Comparison of ENCODE assay signal across 9 cellular contexts in the genomic region with DNA sequence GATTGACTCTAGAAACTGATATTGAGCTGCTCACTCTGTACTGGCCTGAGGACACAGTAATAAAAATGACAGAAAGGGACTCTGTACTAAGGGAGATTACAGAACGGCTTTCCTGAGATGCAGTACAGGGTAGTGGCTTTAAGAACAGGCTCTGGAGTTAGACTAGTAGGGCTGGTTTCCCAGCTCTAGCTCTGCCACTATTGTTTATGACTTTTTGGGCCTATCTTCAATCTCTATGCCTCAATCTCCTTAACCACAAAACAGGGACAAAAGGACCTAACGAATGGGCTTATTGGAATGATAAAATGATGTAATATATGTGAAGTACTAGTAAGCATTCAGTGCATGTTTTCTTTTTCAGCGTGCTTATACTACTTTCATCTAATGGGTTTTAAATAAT. TPM values are rescaled to one million over a fixed set of nuclear protein-coding genes. Genes with fewer than 3 reads are reported as not detected.
A peak's percentile ranks its signal among the peaks of the same experiment; 100 is the strongest.
DNase-seq lines count a peak whose midpoint lies in the region; ATAC-seq, FAIRE-seq and TF ChIP-seq lines count a peak whose summit lies in the region.
"Had no signal": no experiment of that assay in that cellular context is flagged by ENCODE, and none has a peak within 500 bp of the region (broad histone marks: within the 10 kb centered on the region; RNA-seq: fewer than 3 reads in every experiment).

No MANE protein-coding gene starts in this region.

- peak overlapping the region; percentile 99 for H2AFZ ChIP-seq in PC-9

- H3K9me2 ChIP-seq in PC-9 (ENCODE audit: insufficient read depth), result no peaks in the 10 kb centered on the region

- intact Hi-C loops in PC-9 (cut with micrococcal nuclease; ENCODE audit: unreplicated experiment) (no loop called here), lower lobe of right lung (cut with DNase I) (no loop called here)

- POLR2A ChIA-PET in AG04449 (lab: Yijun Ruan, JAX), result no interaction called here
- POLR2A ChIA-PET in PC-9 (lab: Charles Lee; ENCODE audit: unreplicated experiment), result interaction anchor here (0.7 kb wide), 1 partner anchor 367 kb away, joined by 5 read pairs; no protein-coding TSS in a partner anchor

- H3K4me2 ChIP-seq in PC-9, result peak overlapping the region; percentile 93

- H3K79me2 ChIP-seq in PC-9 (ENCODE audit: low read depth), result peaks cover 60% of the 10 kb centered on the region

- BruUV-seq in PC-9 (replicated peaks; lab: Mats Ljungman, UMichigan), result no TSS peak

- H3K27ac ChIP-seq in PC-9 (peak overlapping the region; percentile 26), lower lobe of right lung (no peak overlapping the region)

- TF ChIP-seq POLR2A in GM12891 (IDR thresholded peaks at IDR 0.05; ENCODE audit: low read depth, low read length), result no peak

- DNase-seq in AG04449 (ENCODE audit: low read depth, low spot score) (no peak), GM12891 (ENCODE audit: insufficient read length, low spot score) (no peak), PC-9 (peak; percentile 8 to 71), fibroblast of pulmonary artery (ENCODE audit: low read depth) (no peak), lower lobe of right lung (no peak), germinal center (ENCODE audit: low spot score) (no peak)
- no peak for DNase-seq in effector CD8-positive, alpha-beta T cell (lab: John Stamatoyannopoulos, UW)
- DNase-seq: NK-92 treated with Interleukin-12 subunit alpha and Interleukin-12 subunit beta, amount 100 ng/mL, for 24 hours had no signal

- TF ChIP-seq CTCF in AG04449 (IDR thresholded peaks at IDR 0.05; ENCODE audit: insufficient read depth, low read length, missing control alignments), result no peak
- no peak for TF ChIP-seq CTCF in PC-9 (conservative IDR thresholded peaks at IDR 0.05)
- no peak for TF ChIP-seq CTCF in fibroblast of pulmonary artery (IDR thresholded peaks at IDR 0.05; ENCODE audit: low read length, missing control alignments)
- TF ChIP-seq CTCF in lower lobe of right lung (IDR thresholded peaks at IDR 0.05), result no peak

- FAIRE-seq in GM12891 (lab: Jason Lieb, UNC), result peak; percentile 26

- H3K36me3 ChIP-seq in PC-9 (ENCODE audit: low read depth) (peaks cover 16% of the 10 kb centered on the region), lower lobe of right lung (no peaks in the 10 kb centered on the region)

- H3K9me3 ChIP-seq in PC-9 (ENCODE audit: insufficient read depth, low read depth) (no peaks in the 10 kb centered on the region), lower lobe of right lung (no peaks in the 10 kb centered on the region)

- H3F3A ChIP-seq in PC-9 (ENCODE audit: insufficient read depth, low read depth), result no peaks in the 10 kb centered on the region

- no peak for ATAC-seq in lower lobe of right lung
- ATAC-seq in GM19351 (IDR thresholded peaks at IDR 0.05; ENCODE audit: unreplicated experiment), result no peak

- H4K20me1 ChIP-seq in PC-9 (ENCODE audit: insufficient read depth), result no peaks in the 10 kb centered on the region

- H3K4me3 ChIP-seq in AG04449 (ENCODE audit: low read depth, low read length) (peak overlapping the region; percentile 99), PC-9 (peak overlapping the region; percentile 90), fibroblast of pulmonary artery (replicated peaks; ENCODE audit: low read depth, low read length) (peak overlapping the region; percentile 88), lower lobe of right lung (no peak overlapping the region)

- H3K4me1 ChIP-seq in PC-9 (replicated peaks; ENCODE audit: insufficient read depth) (peaks cover 20% of the 10 kb centered on the region), lower lobe of right lung (peaks cover 18% of the 10 kb centered on the region)

- CTCF ChIA-PET in AG04449 (lab: Yijun Ruan, JAX), result interaction anchor here (0.7 to 2.8 kb wide), 6 partner anchors 11 to 1566 kb away, joined by 3 to 9 read pairs (median 4); no protein-coding TSS in a partner anchor
- CTCF ChIA-PET in PC-9 (lab: Charles Lee), result no interaction called here

- H3K27me3 ChIP-seq in PC-9 (ENCODE audit: insufficient read depth, low read depth) (no peaks in the 10 kb centered on the region), lower lobe of right lung (ENCODE audit: low read depth) (no peaks in the 10 kb centered on the region)

TF ChIP-seq in GM12891, 5 proteins besides CTCF, POLR2A, EP300 and RAD21:
- TF ChIP-seq TAF1 (IDR thresholded peaks at IDR 0.05; ENCODE audit: low read depth, low read length), result no peak
- TF ChIP-seq POU2F2 (IDR thresholded peaks at IDR 0.05; ENCODE audit: low read depth, low read length), result no peak
- no peak for TF ChIP-seq SPI1 (IDR thresholded peaks at IDR 0.05; ENCODE audit: low read depth, low read length)
- no peak for TF ChIP-seq PAX5 (IDR thresholded peaks at IDR 0.05; ENCODE audit: insufficient read depth, low read length, severe bottlenecking)
- no peak for TF ChIP-seq POLR2AphosphoS5 (IDR thresholded peaks at IDR 0.05; ENCODE audit: low read depth, low read length)

RNA-seq across cellular contexts. Expression of a gene that starts 1.4 kb away (rescaled TPM):
- polyA plus RNA-seq in GM12891 (2012; ENCODE audit: low read depth, missing spikeins), result 5.6 TPM
- 49.0 and 74.0 TPM in 2 replicates for total RNA-seq in PC-9 (2021)
- total RNA-seq in lower lobe of right lung, result 1.2 TPM

RNA-seq across cellular contexts. Expression of a gene that starts 45.8 kb away (rescaled TPM):
- not detected for polyA plus RNA-seq in GM12891 (2012; ENCODE audit: low read depth, missing spikeins)
- total RNA-seq in PC-9 (2021) (not detected in 2 replicates), lower lobe of right lung (not detected)

Comparison
In these comparisons a context has a peak if more than half of its experiments do, and no peak if none do; other contexts are left out.
1. DNase-seq: peak in PC-9 (2 of 2); none in AG04449 (single experiment), GM12891 (single experiment), fibroblast of pulmonary artery (single experiment), effector CD8-positive, alpha-beta T cell (single experiment), lower lobe of right lung (single experiment) and germinal center (single experiment).
2. RNA of a gene that starts 1.4 kb away (total RNA-seq): 49.0 to 74.0 TPM in PC-9; 1.2 TPM in lower lobe of right lung (single experiment); every median in the first group is over 10 times any median in the second.